ENCODE assay signal across 8 cellular contexts in genomic region chr14:96980835-96981234, GRCh38.
"Had no signal": no experiment of that assay in that cellular context is flagged by ENCODE, and none has a peak within 500 bp of the region (broad histone marks: within the 10 kb centered on the region; RNA-seq: fewer than 3 reads in every experiment).

No MANE protein-coding gene starts in this region.

- FAIRE-seq: G401.6, GM12878, GM12891, GM12892, GM18507, GM19239 had no signal

- ATAC-seq: GM12878 had no signal

- DNase-seq: GDM1, GF-D8 had no signal

- H3K4me3 ChIP-seq: GM12878 had no signal
